Comparison of ENCODE assay signal across 1 cellular context in the genomic region with DNA sequence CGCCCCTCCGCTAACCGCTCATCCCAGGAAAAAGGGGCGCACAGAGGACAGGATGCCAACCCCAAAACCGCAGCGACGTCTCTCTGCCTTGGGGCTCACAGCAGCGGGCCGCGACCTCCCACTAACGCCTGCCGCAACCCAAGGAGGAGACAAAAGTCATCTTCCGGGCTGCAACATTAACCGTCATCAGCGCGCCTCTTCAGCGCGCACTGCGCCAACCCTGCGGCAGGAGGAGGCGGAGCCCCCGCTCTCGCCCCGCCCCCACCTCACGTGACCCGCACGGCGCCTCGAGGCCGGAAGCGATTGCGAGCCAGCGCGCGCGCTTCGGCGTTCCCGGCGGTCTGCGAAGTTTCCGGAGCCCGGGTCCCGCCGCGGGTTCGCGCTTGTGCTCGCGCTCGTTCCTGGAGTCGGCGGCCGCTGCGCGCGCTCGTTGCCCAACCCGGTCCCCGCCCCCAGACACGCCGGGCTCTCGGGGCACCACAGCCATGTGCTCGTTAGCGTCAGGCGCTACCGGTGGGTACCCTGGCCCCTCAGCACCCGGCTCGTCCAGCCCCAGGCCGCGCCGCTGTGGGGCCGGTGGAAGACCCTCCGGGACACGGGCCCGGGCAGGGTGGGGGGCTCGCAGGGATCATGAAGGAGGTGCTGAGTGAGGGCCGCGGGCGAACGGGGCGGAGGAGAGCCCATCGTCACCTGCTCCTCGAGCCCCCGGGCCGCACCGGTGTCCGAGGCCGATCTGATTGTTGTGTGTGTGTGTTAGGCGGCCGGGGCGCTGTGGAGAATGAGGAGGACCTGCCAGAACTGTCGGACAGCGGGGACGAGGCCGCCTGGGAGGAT.
TF ChIP-seq lines count a peak whose summit lies in the region.

Gene PRMT3, plus strand, starts transcription at position 455 of the 834 bp plus-strand sequence. Its CDS starts 31 bp downstream, at position 486.

TF ChIP-seq in GM23338, 12 proteins besides CTCF, POLR2A, EP300 and RAD21 (continued from another document):
- no peak for TF ChIP-seq ZNF462 (CRISPR knock-in tag; IDR thresholded peaks at IDR 0.05)
